In genomic region chr7:112869111-112869774, GRCh38 we compare ENCODE assay signal across 1 cellular context.
TF ChIP-seq lines count a peak whose summit lies in the region.

No MANE protein-coding gene starts in this region.

TF ChIP-seq in HepG2, 621 proteins besides CTCF, POLR2A, EP300 and RAD21 (continued from another document):
- TF ChIP-seq ZNF574 (CRISPR knock-in tag; IDR thresholded peaks at IDR 0.05) (0 out of 2 replicates have a peak, but pooled peaks have one; percentile 21), TFDP1 (CRISPR knock-in tag; IDR thresholded peaks at IDR 0.05; ENCODE audit: borderline replicate concordance) (no peak), MBNL3 (CRISPR knock-in tag; conservative IDR thresholded peaks at IDR 0.05) (no peak), STAG1 (CRISPR knock-in tag; IDR thresholded peaks at IDR 0.05) (peak; percentile 75), HMGXB4 (CRISPR knock-in tag; IDR thresholded peaks at IDR 0.05; ENCODE audit: borderline replicate concordance in 1 of 2, low read depth in 1 of 2) (peak in 1 of 2 experiments; percentile 19; a peak in 1 of 4 replicates), ARID3A (IDR thresholded peaks at IDR 0.05; ENCODE audit: low read depth, low read length) (peak; percentile 41; the same call in 1 of the 2 replicates), XRCC5 (optimal IDR thresholded peaks at IDR 0.05; ENCODE audit: low read length) (peak; percentile 38), ZNF501 (CRISPR knock-in tag; IDR thresholded peaks at IDR 0.05) (0 out of 2 replicates have a peak, but pooled peaks have one; percentile 25), ZNF850 (CRISPR knock-in tag; conservative IDR thresholded peaks at IDR 0.05) (no peak)
